1 cellular context compared by ENCODE assay signal in the genomic region with DNA sequence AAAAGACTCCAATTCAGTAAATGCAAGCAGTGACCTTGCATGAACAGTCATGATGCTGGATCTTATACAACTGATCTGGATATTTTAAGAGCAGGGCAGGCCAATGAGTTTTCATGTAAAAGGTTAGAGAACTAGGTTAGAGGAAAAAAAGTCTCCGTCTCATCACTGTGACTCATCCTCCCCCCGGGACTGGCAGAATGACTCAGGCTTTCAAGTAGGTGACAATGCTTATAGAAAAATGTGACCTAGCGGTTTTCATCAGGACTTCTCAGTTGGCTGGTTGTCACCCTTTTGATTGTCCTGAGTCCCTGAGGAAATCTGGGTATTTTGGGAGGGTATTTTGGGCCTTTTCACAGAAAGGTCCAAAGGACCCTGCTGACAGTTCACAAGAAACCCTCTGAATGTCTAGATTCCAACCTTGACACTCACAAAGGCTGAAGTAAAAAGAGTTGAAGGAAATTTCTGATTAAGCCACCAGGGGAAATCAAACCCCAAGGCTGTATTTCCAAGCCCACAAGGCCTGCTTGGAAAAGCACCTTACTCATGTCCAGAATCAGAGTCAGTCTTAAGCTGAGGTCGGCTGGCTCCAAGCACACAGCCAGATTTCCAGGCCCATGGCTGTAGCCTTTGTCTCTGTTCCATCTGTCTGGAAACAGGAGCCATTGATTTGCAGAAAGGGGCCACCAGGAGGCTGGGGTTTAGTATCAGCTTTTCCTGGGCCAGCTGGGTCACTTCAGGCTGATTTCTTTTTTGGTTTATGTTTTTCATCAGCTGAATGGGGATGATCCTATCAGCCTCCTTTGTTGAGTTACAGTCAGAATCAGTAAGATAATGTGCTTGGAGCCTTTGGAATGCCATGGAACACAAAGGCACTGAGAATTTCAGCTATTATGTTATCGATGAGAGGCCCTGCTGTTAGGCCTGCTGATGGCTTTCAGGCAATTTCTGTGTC.
A peak's percentile ranks its signal among the peaks of the same experiment; 100 is the strongest.
TF ChIP-seq lines count a peak whose summit lies in the region.

No MANE protein-coding gene starts in this region.

TF ChIP-seq in SK-N-SH, 30 proteins besides CTCF, POLR2A, EP300 and RAD21 (continued from another document):
- peak; percentile 85 for TF ChIP-seq RXRA (IDR thresholded peaks at IDR 0.05; ENCODE audit: borderline replicate concordance, low read depth)
- TF ChIP-seq MEF2A (IDR thresholded peaks at IDR 0.05; ENCODE audit: borderline replicate concordance, low read depth): peak; percentile 74
- no peak for TF ChIP-seq MXI1 (IDR thresholded peaks at IDR 0.05; ENCODE audit: low read depth, low read length)
- TF ChIP-seq SMC3 (IDR thresholded peaks at IDR 0.05; ENCODE audit: low read depth, low read length): peak; percentile 7; the same call in 1 of the 2 replicates
- TF ChIP-seq SIN3A (IDR thresholded peaks at IDR 0.05; ENCODE audit: borderline replicate concordance, low read depth, low read length): no peak
- peak; percentile 64; the same call in 1 of the 2 replicates for TF ChIP-seq POLR2AphosphoS5 (IDR thresholded peaks at IDR 0.05; ENCODE audit: low read depth, low read length)
- TF ChIP-seq, protein P1, sequence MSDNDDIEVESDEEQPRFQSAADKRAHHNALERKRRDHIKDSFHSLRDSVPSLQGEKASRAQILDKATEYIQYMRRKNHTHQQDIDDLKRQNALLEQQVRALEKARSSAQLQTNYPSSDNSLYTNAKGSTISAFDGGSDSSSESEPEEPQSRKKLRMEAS (IDR thresholded peaks at IDR 0.05; ENCODE audit: low read depth): peak; percentile 55; the same call in 1 of the 2 replicates
TF ChIP-seq in SK-N-SH: peak in this region for 16.
